ENCODE assay signal across 20 cellular contexts in the genomic region with DNA sequence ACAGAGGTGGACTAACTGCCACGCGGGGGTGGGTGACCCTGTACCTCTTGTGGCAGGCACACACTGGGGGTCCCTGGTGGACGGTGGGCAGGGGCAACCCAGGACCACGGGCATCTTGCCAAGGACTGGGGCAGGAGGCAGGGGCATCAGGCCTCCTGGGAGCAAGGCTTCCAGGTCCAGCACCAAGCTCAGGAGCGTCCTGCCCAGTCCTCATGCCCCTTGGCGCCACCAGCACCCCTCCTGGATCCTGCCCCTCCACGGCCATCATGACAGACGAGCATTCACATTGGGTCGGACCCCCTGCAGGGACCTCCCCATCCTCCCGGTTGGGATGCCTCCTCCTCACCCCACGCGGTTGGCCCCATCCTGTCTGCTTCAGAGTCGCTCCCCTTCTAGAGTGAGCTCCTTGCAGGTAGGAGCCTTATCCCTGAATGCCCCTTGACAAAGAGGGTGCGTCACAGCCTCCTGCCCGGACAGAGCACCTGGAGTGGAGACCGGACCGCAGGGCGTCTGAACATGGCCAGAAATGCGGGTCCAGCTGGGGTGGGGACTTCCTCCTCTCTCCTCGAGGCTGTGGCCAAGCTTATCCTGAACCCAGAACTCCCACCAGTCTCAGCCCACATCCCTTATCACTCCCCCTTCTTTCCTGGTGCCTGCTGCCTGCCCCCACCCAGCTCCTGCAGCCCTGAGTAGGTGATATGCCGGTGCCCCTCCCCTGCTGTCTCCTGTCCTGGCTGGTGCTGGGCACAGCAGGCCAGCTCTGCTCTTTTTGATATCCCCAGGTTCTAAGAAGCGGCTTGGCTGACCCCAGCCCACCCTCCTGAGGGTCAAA. TPM values are rescaled to one million over a fixed set of nuclear protein-coding genes. Genes with fewer than 3 reads are reported as not detected.
A peak's percentile ranks its signal among the peaks of the same experiment; 100 is the strongest.
DNase-seq lines count a peak whose midpoint lies in the region; ATAC-seq and TF ChIP-seq lines count a peak whose summit lies in the region.
"Had no signal": no experiment of that assay in that cellular context is flagged by ENCODE, and none has a peak within 500 bp of the region (broad histone marks: within the 10 kb centered on the region; RNA-seq: fewer than 3 reads in every experiment).

No MANE protein-coding gene starts in this region.

- no peak overlapping the region for H3K4me3 ChIP-seq in right cardiac atrium (ENCODE audit: low read length)
- no peak overlapping the region for H3K4me3 ChIP-seq in suprapubic skin
- no peak overlapping the region for H3K4me3 ChIP-seq in lower leg skin (ENCODE audit: low read depth, poor library complexity, severe bottlenecking)
- H3K4me3 ChIP-seq: thoracic aorta had no signal

- WGBS in right cardiac atrium, result 74% methylated on average over 22 of the region's 22 CpGs
- WGBS in suprapubic skin, result 64% methylated on average over 11 of the region's 22 CpGs
- 64 to 69% methylated on average over 19 to 22 of the region's 22 CpGs for WGBS in lower leg skin, 2 donors

- no peaks in the 10 kb centered on the region for H3K36me3 ChIP-seq in suprapubic skin
- H3K36me3 ChIP-seq: thoracic aorta had no signal

- no peak for TF ChIP-seq EP300 in suprapubic skin (IDR thresholded peaks at IDR 0.05)

- H3K27ac ChIP-seq in right cardiac atrium (ENCODE audit: low read length) (no peak overlapping the region), VCaP (peak overlapping the region; percentile 26; the same call in 1 of the 2 replicates), suprapubic skin (no peak overlapping the region)
- H3K27ac ChIP-seq: HL-60, thoracic aorta had no signal

- H3K9me3 ChIP-seq in right cardiac atrium (ENCODE audit: control insufficient read depth, low read length) (no peaks in the 10 kb centered on the region), suprapubic skin (no peaks in the 10 kb centered on the region)
- H3K9me3 ChIP-seq: SK-N-SH, thoracic aorta had no signal

- DNase-seq in cardiac septum (ENCODE audit: low spot score) (peak; percentile 72), right cardiac atrium (no peak), left lobe of liver (ENCODE audit: low spot score) (peak; percentile 46), suprapubic skin (ENCODE audit: low spot score in 2 of 2) (peak; percentile 63 to 76), lower leg skin (ENCODE audit: low spot score in 2 of 2) (no peak)
- DNase-seq: activated CD4-positive, alpha-beta T cell treated with anti-CD3 and anti-CD28 coated beads for 48 hours; activated CD8-positive, alpha-beta memory T cell treated with anti-CD3 and anti-CD28 coated beads, Interleukin-2, amount 50 U/mL, for 4 hours; activated naive CD4-positive, alpha-beta T cell treated with Interleukin-2 at 50 U/mL for 16 hours; CD4-positive, CD25-positive, alpha-beta regulatory T cell; effector memory CD4-positive, alpha-beta T cell; GF-D8; midbrain; NCI-H1694 treated with DMSO at 0.1 percent for 48 hours; NCI-H82 had no signal

- no peaks in the 10 kb centered on the region for H3K27me3 ChIP-seq in right cardiac atrium (ENCODE audit: control insufficient read depth, insufficient read depth)
- peaks cover 45% of the 10 kb centered on the region for H3K27me3 ChIP-seq in suprapubic skin

- TF ChIP-seq POLR2A in suprapubic skin (IDR thresholded peaks at IDR 0.05), result no peak
- no peak for TF ChIP-seq POLR2A in lower leg skin (IDR thresholded peaks at IDR 0.05)

- TF ChIP-seq CTCF in VCaP (conservative IDR thresholded peaks at IDR 0.05), result no peak
- no peak for TF ChIP-seq CTCF in suprapubic skin (IDR thresholded peaks at IDR 0.05)
- no peak for TF ChIP-seq CTCF in lower leg skin (IDR thresholded peaks at IDR 0.05)

- ATAC-seq in right cardiac atrium, result no peak
- no peak for ATAC-seq in left lobe of liver
- no peak for ATAC-seq in HG02981 (IDR thresholded peaks at IDR 0.05; ENCODE audit: unreplicated experiment)
- no peak for ATAC-seq in HG02885 (IDR thresholded peaks at IDR 0.05; ENCODE audit: poor library complexity, unreplicated experiment)

- intact Hi-C loops in cardiac septum (cut with DNase I) (no loop called here), right cardiac atrium (cut with DNase I) (loop anchor here in 1 of 4 donors (5.0 kb wide), 1 partner anchor 38 kb away; the partner anchor contains the start of gene IGF2), lower leg skin (cut with DNase I; ENCODE audit: low total_unique reads) (no loop called here)

- peaks cover 20% of the 10 kb centered on the region for H3K4me1 ChIP-seq in right cardiac atrium (ENCODE audit: control insufficient read depth, insufficient read depth, low read length)
- peaks cover 55% of the 10 kb centered on the region for H3K4me1 ChIP-seq in suprapubic skin

RNA-seq across cellular contexts. Expression of gene IGF2, which starts 40.3 kb away (rescaled TPM):
- total RNA-seq in cardiac septum, result 87.7 TPM
- total RNA-seq in right cardiac atrium, result 10 to 100 TPM; 34.6 to 94.1 (median 47.0) TPM
- 66.3 TPM for polyA plus RNA-seq in right cardiac atrium
- total RNA-seq in left lobe of liver, result 254 TPM
- total RNA-seq in suprapubic skin, result 1 to 10 TPM; 3.2 to 9.7 (median 5.6) TPM
- 10 to 100 TPM in 1 of 4 donors, 1 to 10 TPM in 3; 4.5 to 14.7 (median 6.0) TPM for total RNA-seq in lower leg skin
- polyA plus RNA-seq: CD4-positive, CD25-positive, alpha-beta regulatory T cell had no signal

Comparison
In these comparisons a context has a peak if more than half of its experiments do, and no peak if none do; other contexts are left out.
1. DNase-seq: peak in cardiac septum (single experiment), left lobe of liver (single experiment) and suprapubic skin (2 of 2); none in right cardiac atrium (0 of 3) and lower leg skin (0 of 2).